ENCODE assay signal across 15 cellular contexts in the genomic region with DNA sequence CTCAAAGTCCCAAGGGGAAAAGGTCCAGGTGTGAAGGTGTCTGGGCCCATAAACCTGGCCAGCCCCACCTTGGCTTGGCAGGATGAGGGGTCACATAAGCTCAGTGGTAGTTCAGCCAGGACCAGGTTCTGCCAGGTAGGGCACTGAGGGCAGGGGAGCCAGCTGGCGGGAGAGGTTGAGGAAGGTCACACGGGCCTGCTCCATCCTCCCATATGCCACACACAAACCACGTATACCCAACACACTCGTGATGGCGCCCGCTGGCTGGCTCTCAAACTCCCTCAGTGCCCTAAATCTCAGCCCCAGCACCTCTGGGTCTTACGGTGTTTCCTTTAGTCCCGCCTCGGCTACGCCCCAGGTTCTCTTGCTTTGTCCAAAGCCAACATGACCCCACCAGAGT.
"Had no signal": no experiment of that assay in that cellular context is flagged by ENCODE, and none has a peak within 500 bp of the region (broad histone marks: within the 10 kb centered on the region; RNA-seq: fewer than 3 reads in every experiment).

No MANE protein-coding gene starts in this region.

- H3K9me3 Mint-ChIP-seq: effector memory CD8-positive, alpha-beta T cell; stimulated activated naive CD8-positive, alpha-beta T cell treated with anti-CD3 and anti-CD28 coated beads, Interleukin-15, amount 100 ng/mL, for 72 hours had no signal

- H3K27ac Mint-ChIP-seq: activated CD4-positive, alpha-beta T cell treated with anti-CD3 and anti-CD28 coated beads, Interleukin-2, amount 10 ng/mL, durations not matched to agents 24 days and 14 days; activated CD8-positive, alpha-beta T cell treated with anti-CD3 and anti-CD28 coated beads, Interleukin-2, amount 10 ng/mL, durations not matched to agents 7 days and 5 days; activated naive CD8-positive, alpha-beta T cell; stimulated activated naive CD8-positive, alpha-beta T cell treated with anti-CD3 and anti-CD28 coated beads, Interleukin-15, amount 100 ng/mL, for 72 hours had no signal

- DNase-seq: activated CD4-positive, alpha-beta T cell treated with anti-CD3 and anti-CD28 coated beads, Interleukin-2, amount 10 ng/mL, durations not matched to agents 24 days and 14 days; activated CD4-positive, CD25-positive, alpha-beta regulatory T cell; activated CD8-positive, alpha-beta memory T cell treated with anti-CD3 and anti-CD28 coated beads, Interleukin-2, amount 50 U/mL, for 48 hours; activated CD8-positive, alpha-beta T cell treated with anti-CD3 and anti-CD28 coated beads, Interleukin-2, amount 10 ng/mL, durations not matched to agents 7 days and 5 days; activated gamma-delta T cell treated with Interleukin-2 at 50 U/mL for 16 hours; activated T-cell treated with anti-CD3 and anti-CD28 coated beads, Interleukin-2, amount 50 U/mL, for 48 hours; effector memory CD8-positive, alpha-beta T cell; stimulated activated CD4-positive, alpha-beta T cell treated with anti-CD3 and anti-CD28 coated beads, Interleukin-2, amount 100 ng/mL, for 24 hours; stimulated activated naive CD8-positive, alpha-beta T cell treated with anti-CD3 and anti-CD28 coated beads, Interleukin-15, amount 100 ng/mL, for 72 hours; T-helper 1 cell; T-helper 9 cell had no signal

- H3K27me3 ChIP-seq: ovary, suprapubic skin, transverse colon had no signal

- ATAC-seq: activated CD8-positive, alpha-beta T cell treated with anti-CD3 and anti-CD28 coated beads, Interleukin-2, amount 10 ng/mL, durations not matched to agents 7 days and 5 days; effector memory CD8-positive, alpha-beta T cell; stimulated activated naive CD8-positive, alpha-beta T cell treated with anti-CD3 and anti-CD28 coated beads, Interleukin-15, amount 100 ng/mL, for 72 hours had no signal

- H3K9me3 ChIP-seq: ovary had no signal

- H3K27ac ChIP-seq: ovary, suprapubic skin, transverse colon had no signal

- H3K4me3 ChIP-seq: ovary, suprapubic skin, transverse colon had no signal

- H3K36me3 ChIP-seq: ovary, suprapubic skin, transverse colon had no signal

- H3K27me3 Mint-ChIP-seq: activated naive CD8-positive, alpha-beta T cell; stimulated activated naive CD8-positive, alpha-beta T cell treated with anti-CD3 and anti-CD28 coated beads, Interleukin-15, amount 100 ng/mL, for 72 hours had no signal

- H3K4me3 Mint-ChIP-seq: activated CD4-positive, alpha-beta T cell treated with anti-CD3 and anti-CD28 coated beads, Interleukin-2, amount 10 ng/mL, durations not matched to agents 24 days and 14 days; activated CD8-positive, alpha-beta T cell treated with anti-CD3 and anti-CD28 coated beads, Interleukin-2, amount 10 ng/mL, durations not matched to agents 7 days and 5 days; activated naive CD8-positive, alpha-beta T cell; effector memory CD8-positive, alpha-beta T cell; stimulated activated naive CD8-positive, alpha-beta T cell treated with anti-CD3 and anti-CD28 coated beads, Interleukin-15, amount 100 ng/mL, for 72 hours had no signal
